In genomic region chr11:11338304-11338703, GRCh38 we compare ENCODE assay signal across 37 cellular contexts.
"Had no signal": no experiment of that assay in that cellular context is flagged by ENCODE, and none has a peak within 500 bp of the region (broad histone marks: within the 10 kb centered on the region; RNA-seq: fewer than 3 reads in every experiment).

No MANE protein-coding gene starts in this region.

- H3K27me3 Mint-ChIP-seq: activated CD4-positive, alpha-beta T cell treated with anti-CD3 and anti-CD28 coated beads, Interleukin-2, amount 10 ng/mL, durations not matched to agents 24 days and 14 days had no signal

- ATAC-seq: activated CD8-positive, alpha-beta T cell treated with anti-CD3 and anti-CD28 coated beads for 36 hours; activated naive CD4-positive, alpha-beta T cell treated with anti-CD3 and anti-CD28 coated beads, Interleukin-2, amount 50 U/mL, for 72 hours; activated T-cell treated with anti-CD3 and anti-CD28 coated beads, Interleukin-2, amount 50 U/mL, for 4 hours; activated T-cell treated with anti-CD3 and anti-CD28 coated beads, Interleukin-2, amount 50 U/mL, for 72 hours; activated T-helper 17 cell treated with anti-CD3 and anti-CD28 coated beads, Interleukin-2, amount 50 U/mL, for 72 hours; body of pancreas had no signal

- H3K27ac ChIP-seq: adrenal gland, body of pancreas, brain microvascular endothelial cell, breast epithelium, VCaP had no signal

- H3K27me3 ChIP-seq: adrenal gland, body of pancreas, breast epithelium had no signal

- H3K36me3 ChIP-seq: adrenal gland, brain microvascular endothelial cell, breast epithelium had no signal

- H3K4me1 Mint-ChIP-seq: activated B cell treated with CpG ODN at 0.5 μM for 24 hours; activated naive CD8-positive, alpha-beta T cell treated with anti-CD3 and anti-CD28 coated beads for 36 hours; activated T-helper 17 cell treated with anti-CD3 and anti-CD28 coated beads, Interleukin-2, amount 50 U/mL, for 72 hours had no signal

- H3K4me1 ChIP-seq: adrenal gland, body of pancreas, breast epithelium had no signal

- H3K9me3 ChIP-seq: adrenal gland, body of pancreas, breast epithelium had no signal

- FAIRE-seq: astrocyte, TTC549 had no signal

- H3K4me3 ChIP-seq: adrenal gland, body of pancreas, breast epithelium had no signal

- H3K27ac Mint-ChIP-seq: activated B cell treated with CpG ODN at 0.5 μM for 24 hours; activated CD4-positive, alpha-beta memory T cell treated with anti-CD3 and anti-CD28 coated beads for 36 hours; activated CD4-positive, alpha-beta T cell treated with anti-CD3 and anti-CD28 coated beads, Interleukin-2, amount 10 ng/mL, durations not matched to agents 24 days and 14 days; activated CD8-positive, alpha-beta T cell treated with anti-CD3 and anti-CD28 coated beads for 36 hours; activated naive CD4-positive, alpha-beta T cell treated with anti-CD3 and anti-CD28 coated beads for 36 hours; activated naive CD8-positive, alpha-beta T cell treated with anti-CD3 and anti-CD28 coated beads for 36 hours; activated T-cell treated with anti-CD3 and anti-CD28 coated beads, Interleukin-2, amount 50 U/mL, for 72 hours; activated T-helper 1 cell treated with anti-CD3 and anti-CD28 coated beads, Interleukin-12 subunit alpha, Interleukin-12 subunit beta, Interleukin-2, Interleukin-4 antibody, amounts not matched to agents 30 ng/mL and 10 ng/mL and 1 ng/mL, durations not matched to agents 14 hours and 24 hours and 36 hours; activated T-helper 17 cell treated with anti-CD3 and anti-CD28 coated beads, Interleukin-2, amount 50 U/mL, for 72 hours; T-helper 1 cell treated with Interleukin-12 subunit alpha and Interleukin-12 subunit beta and Interleukin-4 antibody, amounts not matched to agents 30 μg/mL and 1 μg/mL, for 36 hours; T-helper 2 cell treated with Interferon-gamma antibody and Interleukin-4, amounts not matched to agents 5 μg/mL and 100 μg/mL, for 36 hours had no signal

- H3K36me3 Mint-ChIP-seq: activated CD4-positive, alpha-beta memory T cell treated with anti-CD3 and anti-CD28 coated beads for 36 hours; activated naive CD8-positive, alpha-beta T cell treated with anti-CD3 and anti-CD28 coated beads for 36 hours had no signal

- H3K9me3 Mint-ChIP-seq: activated B cell treated with CpG ODN at 0.5 μM for 24 hours; activated CD4-positive, alpha-beta memory T cell treated with anti-CD3 and anti-CD28 coated beads for 36 hours; activated CD4-positive, alpha-beta T cell treated with anti-CD3 and anti-CD28 coated beads, Interleukin-2, amount 10 ng/mL, durations not matched to agents 24 days and 14 days; activated CD8-positive, alpha-beta T cell treated with anti-CD3 and anti-CD28 coated beads for 36 hours; activated naive CD4-positive, alpha-beta T cell treated with anti-CD3 and anti-CD28 coated beads for 36 hours; activated naive CD4-positive, alpha-beta T cell treated with anti-CD3 and anti-CD28 coated beads, Interleukin-2, amount 50 U/mL, for 72 hours; activated naive CD8-positive, alpha-beta T cell treated with anti-CD3 and anti-CD28 coated beads for 36 hours; activated T-cell treated with anti-CD3 and anti-CD28 coated beads, Interleukin-2, amount 50 U/mL, for 4 hours; activated T-cell treated with anti-CD3 and anti-CD28 coated beads, Interleukin-2, amount 50 U/mL, for 72 hours; activated T-helper 1 cell treated with anti-CD3 and anti-CD28 coated beads, Interleukin-12 subunit alpha, Interleukin-12 subunit beta, Interleukin-2, Interleukin-4 antibody, amounts not matched to agents 30 ng/mL and 10 ng/mL and 1 ng/mL, durations not matched to agents 14 hours and 24 hours and 36 hours; activated T-helper 17 cell treated with anti-CD3 and anti-CD28 coated beads, Interleukin-2, amount 50 U/mL, for 72 hours; T-helper 1 cell treated with Interleukin-12 subunit alpha and Interleukin-12 subunit beta and Interleukin-4 antibody, amounts not matched to agents 30 μg/mL and 1 μg/mL, for 36 hours; T-helper 2 cell treated with Interferon-gamma antibody and Interleukin-4, amounts not matched to agents 5 μg/mL and 100 μg/mL, for 36 hours had no signal

- DNase-seq: activated B cell treated with CpG ODN at 0.5 μM for 24 hours; activated CD4-positive, alpha-beta memory T cell treated with anti-CD3 and anti-CD28 coated beads for 36 hours; activated CD4-positive, alpha-beta T cell treated with anti-CD3 and anti-CD28 coated beads for 4 hours; activated CD4-positive, alpha-beta T cell treated with anti-CD3 and anti-CD28 coated beads, Interleukin-2, amount 10 ng/mL, durations not matched to agents 24 days and 14 days; activated CD4-positive, alpha-beta T cell treated with anti-CD3 and anti-CD28 coated beads, Interleukin-2, amount 50 U/mL, for 1 hour; activated CD4-positive, alpha-beta T cell treated with anti-CD3 and anti-CD28 coated beads, Interleukin-2, amount 50 U/mL, for 4 hours; activated CD4-positive, CD25-positive, alpha-beta regulatory T cell treated with anti-CD3 and anti-CD28 coated beads, Interleukin-2, amount 50 U/mL, for 72 hours; activated CD8-positive, alpha-beta memory T cell treated with anti-CD3 and anti-CD28 coated beads, Interleukin-2, amount 50 U/mL, for 4 hours; activated CD8-positive, alpha-beta T cell treated with anti-CD3 and anti-CD28 coated beads for 36 hours; activated effector memory CD4-positive, alpha-beta T cell treated with anti-CD3 and anti-CD28 coated beads, Interleukin-2, amount 50 U/mL, for 16 hours; activated gamma-delta T cell treated with Interleukin-2 at 50 U/mL for 16 hours; activated naive CD4-positive, alpha-beta T cell; activated naive CD4-positive, alpha-beta T cell treated with anti-CD3 and anti-CD28 coated beads for 36 hours; activated naive CD4-positive, alpha-beta T cell treated with anti-CD3 and anti-CD28 coated beads, Interleukin-2, amount 50 U/mL, for 16 hours; activated naive CD8-positive, alpha-beta T cell treated with anti-CD3 and anti-CD28 coated beads for 36 hours; activated T-cell treated with anti-CD3 and anti-CD28 coated beads for 4 hours; activated T-cell treated with anti-CD3 and anti-CD28 coated beads, Interleukin-2, amount 50 U/mL, for 1 hour; activated T-cell treated with anti-CD3 and anti-CD28 coated beads, Interleukin-2, amount 50 U/mL, for 4 hours; activated T-cell treated with anti-CD3 and anti-CD28 coated beads, Interleukin-2, amount 50 U/mL, for 72 hours; adrenal gland; amniotic stem cell; aorta; body of pancreas; brain microvascular endothelial cell; central memory CD4-positive, alpha-beta T cell; T-helper 1 cell; T-helper 2 cell; T-helper 9 cell had no signal

- H3K4me3 Mint-ChIP-seq: activated B cell treated with CpG ODN at 0.5 μM for 24 hours; activated CD4-positive, alpha-beta memory T cell treated with anti-CD3 and anti-CD28 coated beads for 36 hours; activated CD4-positive, alpha-beta T cell treated with anti-CD3 and anti-CD28 coated beads, Interleukin-2, amount 10 ng/mL, durations not matched to agents 24 days and 14 days; activated CD8-positive, alpha-beta T cell treated with anti-CD3 and anti-CD28 coated beads for 36 hours; activated naive CD4-positive, alpha-beta T cell treated with anti-CD3 and anti-CD28 coated beads for 36 hours; activated naive CD8-positive, alpha-beta T cell treated with anti-CD3 and anti-CD28 coated beads for 36 hours; activated T-cell treated with anti-CD3 and anti-CD28 coated beads, Interleukin-2, amount 50 U/mL, for 4 hours; activated T-cell treated with anti-CD3 and anti-CD28 coated beads, Interleukin-2, amount 50 U/mL, for 72 hours; activated T-helper 1 cell treated with anti-CD3 and anti-CD28 coated beads, Interleukin-12 subunit alpha, Interleukin-12 subunit beta, Interleukin-2, Interleukin-4 antibody, amounts not matched to agents 30 ng/mL and 10 ng/mL and 1 ng/mL, durations not matched to agents 14 hours and 24 hours and 36 hours; activated T-helper 17 cell treated with anti-CD3 and anti-CD28 coated beads, Interleukin-2, amount 50 U/mL, for 72 hours; T-helper 1 cell treated with Interleukin-12 subunit alpha and Interleukin-12 subunit beta and Interleukin-4 antibody, amounts not matched to agents 30 μg/mL and 1 μg/mL, for 36 hours; T-helper 2 cell treated with Interferon-gamma antibody and Interleukin-4, amounts not matched to agents 5 μg/mL and 100 μg/mL, for 36 hours had no signal
